20 cellular contexts compared by ENCODE assay signal in genomic region chr20:10639051-10639761, GRCh38. TPM values are rescaled to one million over a fixed set of nuclear protein-coding genes. Genes with fewer than 3 reads are reported as not detected.
DNase-seq lines count a peak whose midpoint lies in the region; ATAC-seq and TF ChIP-seq lines count a peak whose summit lies in the region.
"Had no signal": no experiment of that assay in that cellular context is flagged by ENCODE, and none has a peak within 500 bp of the region (broad histone marks: within the 10 kb centered on the region; RNA-seq: fewer than 3 reads in every experiment).

No MANE protein-coding gene starts in this region.

- TF ChIP-seq POLR2A in esophagus muscularis mucosa (IDR thresholded peaks at IDR 0.05; ENCODE audit: low read depth), result no peak

- no peak for TF ChIP-seq CTCF in Caco-2 (IDR thresholded peaks at IDR 0.05; ENCODE audit: insufficient read depth in 1 of 2, low read depth in 1 of 2, low read length in 1 of 2, severe bottlenecking in 1 of 2, unreplicated experiment in 1 of 2)
- no peak for TF ChIP-seq CTCF in esophagus muscularis mucosa (IDR thresholded peaks at IDR 0.05)
- TF ChIP-seq CTCF in parathyroid adenoma (IDR thresholded peaks at IDR 0.05), result no peak
- no peak for TF ChIP-seq CTCF in foreskin fibroblast (IDR thresholded peaks at IDR 0.05; ENCODE audit: low read depth, low read length)

- no peak overlapping the region for H3K9ac ChIP-seq in parathyroid adenoma

- ATAC-seq in GM18502 (IDR thresholded peaks at IDR 0.05; ENCODE audit: poor library complexity, unreplicated experiment), result no peak
- ATAC-seq: activated CD8-positive, alpha-beta T cell treated with anti-CD3 and anti-CD28 coated beads, Interleukin-2, amount 10 ng/mL, durations not matched to agents 7 days and 5 days; activated T-helper 17 cell treated with anti-CD3 and anti-CD28 coated beads, Interleukin-2, amount 50 U/mL, for 72 hours; CD8-positive, alpha-beta T cell had no signal

- peak overlapping the region; percentile 13 for H3K27ac Mint-ChIP-seq in Caco-2 (ENCODE audit: unreplicated experiment)
- H3K27ac Mint-ChIP-seq: activated CD8-positive, alpha-beta T cell treated with anti-CD3 and anti-CD28 coated beads, Interleukin-2, amount 10 ng/mL, durations not matched to agents 7 days and 5 days; activated T-helper 17 cell treated with anti-CD3 and anti-CD28 coated beads, Interleukin-2, amount 50 U/mL, for 72 hours; CD8-positive, alpha-beta T cell had no signal

- no TSS peak for BruUV-seq in Caco-2 (replicated peaks; lab: Mats Ljungman, UMichigan)

- intact Hi-C loops in Caco-2 (cut with micrococcal nuclease; ENCODE audit: unreplicated experiment) (no loop called here), esophagus muscularis mucosa (cut with DNase I) (no loop called here)

- H3K27me3 Mint-ChIP-seq in Caco-2 (ENCODE audit: insufficient read depth, unreplicated experiment), result no peaks in the 10 kb centered on the region
- H3K27me3 Mint-ChIP-seq: activated T-helper 17 cell treated with anti-CD3 and anti-CD28 coated beads, Interleukin-2, amount 50 U/mL, for 72 hours had no signal

- WGBS in esophagus muscularis mucosa, result 86% methylated on average over 24 of the region's 24 CpGs

- H3K4me1 ChIP-seq in Caco-2 (no peaks in the 10 kb centered on the region), esophagus muscularis mucosa (peaks cover 25 to 47% (median 40%) of the 10 kb centered on the region in 4 donors), parathyroid adenoma (peaks cover 33% of the 10 kb centered on the region)

- TF ChIP-seq EP300 in esophagus muscularis mucosa (IDR thresholded peaks at IDR 0.05), result no peak

- H3K4me1 Mint-ChIP-seq in Caco-2 (ENCODE audit: low read depth, unreplicated experiment), result no peaks in the 10 kb centered on the region
- H3K4me1 Mint-ChIP-seq: activated T-helper 17 cell treated with anti-CD3 and anti-CD28 coated beads, Interleukin-2, amount 50 U/mL, for 72 hours had no signal

- no peaks in the 10 kb centered on the region for H3K79me2 ChIP-seq in parathyroid adenoma

- H3K27ac ChIP-seq in angular gyrus (ENCODE audit: low read depth, low read length) (peak overlapping the region; percentile 7), esophagus muscularis mucosa (replicated peaks in 1 of 4) (peak overlapping the region; percentile 38 to 57 (median 44)), parathyroid adenoma (peak overlapping the region; percentile 81)
- H3K27ac ChIP-seq: VCaP had no signal

- H3K27me3 ChIP-seq in Caco-2 (replicated peaks; ENCODE audit: control insufficient read depth, insufficient read depth, low read length) (no peaks in the 10 kb centered on the region), esophagus muscularis mucosa (no peaks in the 10 kb centered on the region), parathyroid adenoma (ENCODE audit: control insufficient read depth, insufficient read depth, low read length) (no peaks in the 10 kb centered on the region)

- H2AFZ ChIP-seq in parathyroid adenoma, result no peak overlapping the region

- H3K36me3 ChIP-seq in Caco-2 (ENCODE audit: control insufficient read depth, insufficient read depth, low read length) (peaks cover 11% of the 10 kb centered on the region), esophagus muscularis mucosa (peaks cover 28 to 67% (median 45%) of the 10 kb centered on the region in 4 donors), parathyroid adenoma (ENCODE audit: control insufficient read depth, insufficient read depth, low read length) (no peaks in the 10 kb centered on the region)

- H3K4me2 ChIP-seq in parathyroid adenoma (ENCODE audit: low read length), result no peak overlapping the region

- no peak overlapping the region for H3K4me3 ChIP-seq in Caco-2 (ENCODE audit: low read depth, low read length)
- H3K4me3 ChIP-seq in esophagus muscularis mucosa, result no peak overlapping the region
- no peak overlapping the region for H3K4me3 ChIP-seq in parathyroid adenoma (ENCODE audit: low read depth, low read length)
- no peak overlapping the region for H3K4me3 ChIP-seq in foreskin fibroblast (ENCODE audit: low read depth in 1 of 2, low read length in 2 of 2)
- H3K4me3 ChIP-seq: lung had no signal

- CTCF ChIA-PET in Caco-2 (lab: Charles Lee), result no interaction called here

- DNase-seq in Caco-2 (no peak), esophagus muscularis mucosa (ENCODE audit: extremely low spot score) (no peak), SHP77 treated with DMSO at 0.1 percent for 48 hours (lab: John Stamatoyannopoulos, UW) (no peak), OCI-M2 (lab: John Stamatoyannopoulos, UW; ENCODE audit: unreplicated experiment) (no peak), foreskin fibroblast (no peak)
- DNase-seq: activated CD8-positive, alpha-beta T cell treated with anti-CD3 and anti-CD28 coated beads, Interleukin-2, amount 10 ng/mL, durations not matched to agents 7 days and 5 days; CD8-positive, alpha-beta T cell; EL; H7; MM.1S; NCI-H2029; NCI-H524; stimulated activated CD4-positive, alpha-beta T cell treated with anti-CD3 and anti-CD28 coated beads, Interleukin-4, amount 100 ng/mL, for 4 hours; SW 1271 had no signal

- no peaks in the 10 kb centered on the region for H3K9me3 Mint-ChIP-seq in Caco-2 (ENCODE audit: unreplicated experiment)
- H3K9me3 Mint-ChIP-seq: activated T-helper 17 cell treated with anti-CD3 and anti-CD28 coated beads, Interleukin-2, amount 50 U/mL, for 72 hours; CD8-positive, alpha-beta T cell had no signal

- no peak overlapping the region for H3K4me3 Mint-ChIP-seq in Caco-2 (ENCODE audit: unreplicated experiment)
- H3K4me3 Mint-ChIP-seq: activated CD8-positive, alpha-beta T cell treated with anti-CD3 and anti-CD28 coated beads, Interleukin-2, amount 10 ng/mL, durations not matched to agents 7 days and 5 days; activated T-helper 17 cell treated with anti-CD3 and anti-CD28 coated beads, Interleukin-2, amount 50 U/mL, for 72 hours; CD8-positive, alpha-beta T cell had no signal

- POLR2A ChIA-PET in Caco-2 (lab: Charles Lee), result no interaction called here

- H3K9me3 ChIP-seq in Caco-2 (no peaks in the 10 kb centered on the region), esophagus muscularis mucosa (no peaks in the 10 kb centered on the region), parathyroid adenoma (ENCODE audit: control insufficient read depth, low read length) (no peaks in the 10 kb centered on the region)

- H3K36me3 Mint-ChIP-seq in Caco-2 (ENCODE audit: insufficient read depth, unreplicated experiment), result peaks cover 80% of the 10 kb centered on the region
- H3K36me3 Mint-ChIP-seq: CD8-positive, alpha-beta T cell had no signal

RNA-seq across cellular contexts. Expression of gene JAG1, which starts 34.6 kb away (rescaled TPM):
- total RNA-seq in Caco-2 (2022) (69.1 and 69.8 TPM in 2 replicates), esophagus muscularis mucosa (10 to 100 TPM; 30.7 to 41.9 (median 36.3) TPM)

Comparison
In these comparisons a context has a peak if more than half of its experiments do, and no peak if none do; other contexts are left out.
1. H3K27ac ChIP-seq: peak in every context shown above with its lines; median percentile 81 in parathyroid adenoma; 44 in esophagus muscularis mucosa; 7 in angular gyrus.